18 cellular contexts compared by ENCODE assay signal in genomic region chr3:95899911-95900310, GRCh38.
"Had no signal": no experiment of that assay in that cellular context is flagged by ENCODE, and none has a peak within 500 bp of the region (broad histone marks: within the 10 kb centered on the region; RNA-seq: fewer than 3 reads in every experiment).

No MANE protein-coding gene starts in this region.

- H3K9me3 ChIP-seq: heart left ventricle, mucosa of descending colon, right atrium auricular region, sigmoid colon, tibial artery, upper lobe of right lung, vagina had no signal

- DNase-seq: dorsolateral prefrontal cortex; effector CD8-positive, alpha-beta T cell; foreskin melanocyte; heart left ventricle; hippocampal formation; kidney glomerular epithelial cell; mammary epithelial cell; mucosa of descending colon; natural killer cell; posterior cingulate gyrus; sigmoid colon; stimulated activated CD4-positive, alpha-beta T cell treated with anti-CD3 and anti-CD28 coated beads, Interleukin-2, amount 100 ng/mL, for 48 hours; tibial artery; upper lobe of right lung had no signal

- H3K4me3 ChIP-seq: coronary artery, dorsolateral prefrontal cortex, heart left ventricle, mucosa of descending colon, right atrium auricular region, sigmoid colon, skin epidermis, tibial artery, upper lobe of right lung, vagina had no signal

- H3K27ac ChIP-seq: coronary artery, dorsolateral prefrontal cortex, heart left ventricle, right atrium auricular region, sigmoid colon, skin epidermis, tibial artery, upper lobe of right lung, vagina had no signal

- H3K27me3 ChIP-seq: dorsolateral prefrontal cortex, heart left ventricle, right atrium auricular region, sigmoid colon, tibial artery, upper lobe of right lung, vagina had no signal
